Comparison of ENCODE assay signal across 1 cellular context in the genomic region with DNA sequence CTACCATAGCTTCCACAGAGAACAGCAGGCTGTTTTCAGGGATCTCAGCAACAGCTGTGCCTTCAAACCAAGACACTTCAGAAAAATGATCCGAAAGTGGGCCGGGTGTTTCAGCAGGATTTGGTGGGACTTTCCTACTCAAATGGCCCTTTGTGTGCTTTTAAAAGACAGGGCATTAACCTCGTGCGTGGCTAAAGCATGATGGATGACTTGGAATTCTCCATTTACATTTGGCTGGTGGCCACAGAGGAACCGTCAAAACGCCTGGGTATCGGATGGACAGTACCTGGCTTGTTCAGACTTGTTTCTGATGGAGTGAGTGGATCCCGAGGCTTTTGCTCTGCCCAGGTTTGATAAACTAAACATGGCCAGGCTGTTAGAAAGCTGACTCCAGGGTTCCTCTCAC.
TF ChIP-seq lines count a peak whose summit lies in the region.

No MANE protein-coding gene starts in this region.

TF ChIP-seq in K562, 482 proteins besides CTCF, POLR2A, EP300 and RAD21 (continued from another document):
- TF ChIP-seq, protein P1, sequence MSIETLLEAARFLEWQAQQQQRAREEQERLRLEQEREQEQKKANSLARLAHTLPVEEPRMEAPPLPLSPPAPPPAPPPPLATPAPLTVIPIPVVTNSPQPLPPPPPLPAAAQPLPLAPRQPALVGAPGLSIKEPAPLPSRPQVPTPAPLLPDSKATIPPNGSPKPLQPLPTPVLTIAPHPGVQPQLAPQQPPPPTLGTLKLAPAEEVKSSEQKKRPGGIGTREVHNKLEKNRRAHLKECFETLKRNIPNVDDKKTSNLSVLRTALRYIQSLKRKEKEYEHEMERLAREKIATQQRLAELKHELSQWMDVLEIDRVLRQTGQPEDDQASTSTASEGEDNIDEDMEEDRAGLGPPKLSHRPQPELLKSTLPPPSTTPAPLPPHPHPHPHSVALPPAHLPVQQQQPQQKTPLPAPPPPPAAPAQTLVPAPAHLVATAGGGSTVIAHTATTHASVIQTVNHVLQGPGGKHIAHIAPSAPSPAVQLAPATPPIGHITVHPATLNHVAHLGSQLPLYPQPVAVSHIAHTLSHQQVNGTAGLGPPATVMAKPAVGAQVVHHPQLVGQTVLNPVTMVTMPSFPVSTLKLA (conservative IDR thresholded peaks at IDR 0.05), result no peak
- TF ChIP-seq, protein P2, sequence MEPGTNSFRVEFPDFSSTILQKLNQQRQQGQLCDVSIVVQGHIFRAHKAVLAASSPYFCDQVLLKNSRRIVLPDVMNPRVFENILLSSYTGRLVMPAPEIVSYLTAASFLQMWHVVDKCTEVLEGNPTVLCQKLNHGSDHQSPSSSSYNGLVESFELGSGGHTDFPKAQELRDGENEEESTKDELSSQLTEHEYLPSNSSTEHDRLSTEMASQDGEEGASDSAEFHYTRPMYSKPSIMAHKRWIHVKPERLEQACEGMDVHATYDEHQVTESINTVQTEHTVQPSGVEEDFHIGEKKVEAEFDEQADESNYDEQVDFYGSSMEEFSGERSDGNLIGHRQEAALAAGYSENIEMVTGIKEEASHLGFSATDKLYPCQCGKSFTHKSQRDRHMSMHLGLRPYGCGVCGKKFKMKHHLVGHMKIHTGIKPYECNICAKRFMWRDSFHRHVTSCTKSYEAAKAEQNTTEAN (CRISPR knock-in tag; IDR thresholded peaks at IDR 0.05), result no peak
- no peak for TF ChIP-seq SLC30A9 (CRISPR knock-in tag; IDR thresholded peaks at IDR 0.05)
- no peak for TF ChIP-seq TCF3 (CRISPR knock-in tag; IDR thresholded peaks at IDR 0.05)
- 0 out of 2 replicates have a peak, but pooled peaks have one; percentile 28 for TF ChIP-seq FOXJ2 (tag; IDR thresholded peaks at IDR 0.05)
- no peak for TF ChIP-seq PTBP1 (IDR thresholded peaks at IDR 0.05; ENCODE audit: low read depth, low read length)
- TF ChIP-seq RBBP5 (IDR thresholded peaks at IDR 0.05; ENCODE audit: borderline replicate concordance, insufficient read depth, low read length, poor library complexity, severe bottlenecking), result peak; percentile 11
- TF ChIP-seq, protein P3, sequence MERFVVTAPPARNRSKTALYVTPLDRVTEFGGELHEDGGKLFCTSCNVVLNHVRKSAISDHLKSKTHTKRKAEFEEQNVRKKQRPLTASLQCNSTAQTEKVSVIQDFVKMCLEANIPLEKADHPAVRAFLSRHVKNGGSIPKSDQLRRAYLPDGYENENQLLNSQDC (CRISPR knock-in tag; IDR thresholded peaks at IDR 0.05), result no peak
- TF ChIP-seq, protein P4, sequence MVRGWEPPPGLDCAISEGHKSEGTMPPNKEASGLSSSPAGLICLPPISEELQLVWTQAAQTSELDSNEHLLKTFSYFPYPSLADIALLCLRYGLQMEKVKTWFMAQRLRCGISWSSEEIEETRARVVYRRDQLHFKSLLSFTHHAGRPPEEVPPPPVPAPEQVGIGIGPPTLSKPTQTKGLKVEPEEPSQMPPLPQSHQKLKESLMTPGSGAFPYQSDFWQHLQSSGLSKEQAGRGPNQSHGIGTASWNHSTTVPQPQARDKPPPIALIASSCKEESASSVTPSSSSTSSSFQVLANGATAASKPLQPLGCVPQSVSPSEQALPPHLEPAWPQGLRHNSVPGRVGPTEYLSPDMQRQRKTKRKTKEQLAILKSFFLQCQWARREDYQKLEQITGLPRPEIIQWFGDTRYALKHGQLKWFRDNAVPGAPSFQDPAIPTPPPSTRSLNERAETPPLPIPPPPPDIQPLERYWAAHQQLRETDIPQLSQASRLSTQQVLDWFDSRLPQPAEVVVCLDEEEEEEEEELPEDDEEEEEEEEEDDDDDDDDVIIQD (CRISPR knock-in tag; IDR thresholded peaks at IDR 0.05), result no peak
- TF ChIP-seq TBL1XR1 (IDR thresholded peaks at IDR 0.05; ENCODE audit: low read length in 2 of 2), result no peak
- TF ChIP-seq, protein P5, sequence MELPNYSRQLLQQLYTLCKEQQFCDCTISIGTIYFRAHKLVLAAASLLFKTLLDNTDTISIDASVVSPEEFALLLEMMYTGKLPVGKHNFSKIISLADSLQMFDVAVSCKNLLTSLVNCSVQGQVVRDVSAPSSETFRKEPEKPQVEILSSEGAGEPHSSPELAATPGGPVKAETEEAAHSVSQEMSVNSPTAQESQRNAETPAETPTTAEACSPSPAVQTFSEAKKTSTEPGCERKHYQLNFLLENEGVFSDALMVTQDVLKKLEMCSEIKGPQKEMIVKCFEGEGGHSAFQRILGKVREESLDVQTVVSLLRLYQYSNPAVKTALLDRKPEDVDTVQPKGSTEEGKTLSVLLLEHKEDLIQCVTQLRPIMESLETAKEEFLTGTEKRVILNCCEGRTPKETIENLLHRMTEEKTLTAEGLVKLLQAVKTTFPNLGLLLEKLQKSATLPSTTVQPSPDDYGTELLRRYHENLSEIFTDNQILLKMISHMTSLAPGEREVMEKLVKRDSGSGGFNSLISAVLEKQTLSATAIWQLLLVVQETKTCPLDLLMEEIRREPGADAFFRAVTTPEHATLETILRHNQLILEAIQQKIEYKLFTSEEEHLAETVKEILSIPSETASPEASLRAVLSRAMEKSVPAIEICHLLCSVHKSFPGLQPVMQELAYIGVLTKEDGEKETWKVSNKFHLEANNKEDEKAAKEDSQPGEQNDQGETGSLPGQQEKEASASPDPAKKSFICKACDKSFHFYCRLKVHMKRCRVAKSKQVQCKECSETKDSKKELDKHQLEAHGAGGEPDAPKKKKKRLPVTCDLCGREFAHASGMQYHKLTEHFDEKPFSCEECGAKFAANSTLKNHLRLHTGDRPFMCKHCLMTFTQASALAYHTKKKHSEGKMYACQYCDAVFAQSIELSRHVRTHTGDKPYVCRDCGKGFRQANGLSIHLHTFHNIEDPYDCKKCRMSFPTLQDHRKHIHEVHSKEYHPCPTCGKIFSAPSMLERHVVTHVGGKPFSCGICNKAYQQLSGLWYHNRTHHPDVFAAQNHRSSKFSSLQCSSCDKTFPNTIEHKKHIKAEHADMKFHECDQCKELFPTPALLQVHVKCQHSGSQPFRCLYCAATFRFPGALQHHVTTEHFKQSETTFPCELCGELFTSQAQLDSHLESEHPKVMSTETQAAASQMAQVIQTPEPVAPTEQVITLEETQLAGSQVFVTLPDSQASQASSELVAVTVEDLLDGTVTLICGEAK (IDR thresholded peaks at IDR 0.05), result no peak
- TF ChIP-seq, protein P5 (CRISPR knock-in tag; IDR thresholded peaks at IDR 0.05), result no peak
- no peak for TF ChIP-seq ZNF232 (CRISPR knock-in tag; IDR thresholded peaks at IDR 0.05)
- no peak for TF ChIP-seq ZC3H4 (CRISPR knock-in tag; IDR thresholded peaks at IDR 0.05; ENCODE audit: borderline replicate concordance)
- 0 out of 2 replicates have a peak, but pooled peaks have one; percentile 15 for TF ChIP-seq CXXC5 (CRISPR knock-in tag; IDR thresholded peaks at IDR 0.05)
- no peak for TF ChIP-seq NR1H2 (CRISPR knock-in tag; IDR thresholded peaks at IDR 0.05)
- no peak for TF ChIP-seq NCOA6 (IDR thresholded peaks at IDR 0.05)
- TF ChIP-seq BRF1 (IDR thresholded peaks at IDR 0.05; ENCODE audit: borderline replicate concordance, extremely low read depth, insufficient read length), result no peak
- TF ChIP-seq, protein P6, sequence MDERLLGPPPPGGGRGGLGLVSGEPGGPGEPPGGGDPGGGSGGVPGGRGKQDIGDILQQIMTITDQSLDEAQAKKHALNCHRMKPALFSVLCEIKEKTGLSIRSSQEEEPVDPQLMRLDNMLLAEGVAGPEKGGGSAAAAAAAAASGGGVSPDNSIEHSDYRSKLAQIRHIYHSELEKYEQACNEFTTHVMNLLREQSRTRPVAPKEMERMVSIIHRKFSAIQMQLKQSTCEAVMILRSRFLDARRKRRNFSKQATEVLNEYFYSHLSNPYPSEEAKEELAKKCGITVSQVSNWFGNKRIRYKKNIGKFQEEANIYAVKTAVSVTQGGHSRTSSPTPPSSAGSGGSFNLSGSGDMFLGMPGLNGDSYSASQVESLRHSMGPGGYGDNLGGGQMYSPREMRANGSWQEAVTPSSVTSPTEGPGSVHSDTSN (CRISPR knock-in tag; IDR thresholded peaks at IDR 0.05; ENCODE audit: low read depth), result no peak
- TF ChIP-seq, protein P6 (tag; conservative IDR thresholded peaks at IDR 0.05; ENCODE audit: low read depth), result peak; percentile 33; the same call in 1 of the 2 replicates
- TF ChIP-seq, protein P7, sequence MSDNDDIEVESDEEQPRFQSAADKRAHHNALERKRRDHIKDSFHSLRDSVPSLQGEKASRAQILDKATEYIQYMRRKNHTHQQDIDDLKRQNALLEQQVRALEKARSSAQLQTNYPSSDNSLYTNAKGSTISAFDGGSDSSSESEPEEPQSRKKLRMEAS (CRISPR knock-in tag; IDR thresholded peaks at IDR 0.05), result no peak
- TF ChIP-seq, protein P8, sequence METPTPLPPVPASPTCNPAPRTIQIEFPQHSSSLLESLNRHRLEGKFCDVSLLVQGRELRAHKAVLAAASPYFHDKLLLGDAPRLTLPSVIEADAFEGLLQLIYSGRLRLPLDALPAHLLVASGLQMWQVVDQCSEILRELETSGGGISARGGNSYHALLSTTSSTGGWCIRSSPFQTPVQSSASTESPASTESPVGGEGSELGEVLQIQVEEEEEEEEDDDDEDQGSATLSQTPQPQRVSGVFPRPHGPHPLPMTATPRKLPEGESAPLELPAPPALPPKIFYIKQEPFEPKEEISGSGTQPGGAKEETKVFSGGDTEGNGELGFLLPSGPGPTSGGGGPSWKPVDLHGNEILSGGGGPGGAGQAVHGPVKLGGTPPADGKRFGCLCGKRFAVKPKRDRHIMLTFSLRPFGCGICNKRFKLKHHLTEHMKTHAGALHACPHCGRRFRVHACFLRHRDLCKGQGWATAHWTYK (CRISPR knock-in tag; IDR thresholded peaks at IDR 0.05), result no peak
- TF ChIP-seq PTTG1 (tag; IDR thresholded peaks at IDR 0.05; ENCODE audit: low read depth), result 0 out of 2 replicates have a peak, but pooled peaks have one; percentile 33
- no peak for TF ChIP-seq CBX2 (IDR thresholded peaks at IDR 0.05; ENCODE audit: insufficient read depth, low read length, poor library complexity, severe bottlenecking)
TF ChIP-seq in K562: peak in this region for 5.
